24 cellular contexts compared by ENCODE assay signal in genomic region chr16:57502048-57502775, GRCh38. TPM values are rescaled to one million over a fixed set of nuclear protein-coding genes. Genes with fewer than 3 reads are reported as not detected.
A peak's percentile ranks its signal among the peaks of the same experiment; 100 is the strongest.
DNase-seq lines count a peak whose midpoint lies in the region; ATAC-seq, FAIRE-seq and TF ChIP-seq lines count a peak whose summit lies in the region.
"Had no signal": no experiment of that assay in that cellular context is flagged by ENCODE, and none has a peak within 500 bp of the region (broad histone marks: within the 10 kb centered on the region; RNA-seq: fewer than 3 reads in every experiment).

No MANE protein-coding gene starts in this region.

- H3K4me2 ChIP-seq in K562 (ENCODE audit: insufficient read depth, low read length): no peak overlapping the region

- no peaks in the 10 kb centered on the region for H4K20me1 ChIP-seq in K562 (replicated peaks; ENCODE audit: control insufficient read depth, insufficient read depth, low read length)

- no peak for TF ChIP-seq POLR2A in K562 (conservative IDR thresholded peaks at IDR 0.05)

- in situ Hi-C loops in K562 (cut with MboI): no loop called here

- H3K27me3 Mint-ChIP-seq in activated naive CD8-positive, alpha-beta T cell treated with anti-CD3 and anti-CD28 coated beads, Interleukin-2, amount 10 ng/mL, durations not matched to agents 7 days and 5 days: no peaks in the 10 kb centered on the region
- no peaks in the 10 kb centered on the region for H3K27me3 Mint-ChIP-seq in activated naive CD8-positive, alpha-beta T cell treated with anti-CD3 and anti-CD28 coated beads, Interleukin-2, amount 50 U/mL, for 24 hours
- H3K27me3 Mint-ChIP-seq: activated CD4-positive, alpha-beta T cell treated with anti-CD3 and anti-CD28 coated beads for 36 hours had no signal

- H3K4me1 ChIP-seq in K562 (replicated peaks in 1 of 2; ENCODE audit: control insufficient read depth in 2 of 2, insufficient read depth in 2 of 2, low read length in 2 of 2): peaks cover 8 to 10% of the 10 kb centered on the region in 2 experiments; a peak in 4 of 5 replicates

- H3K79me2 ChIP-seq in K562 (ENCODE audit: control insufficient read depth, insufficient read depth, low read length): no peaks in the 10 kb centered on the region

- no peaks in the 10 kb centered on the region for H3K9me3 ChIP-seq in K562 (replicated peaks; ENCODE audit: control insufficient read depth, insufficient read depth, low read depth, low read length)

- peak overlapping the region; percentile 44; the same call in 1 of the 2 replicates for H2AFZ ChIP-seq in K562 (ENCODE audit: low read depth, low read length)
- H2AFZ ChIP-seq: GM23248 had no signal

- H3K36me3 ChIP-seq in K562 (ENCODE audit: control insufficient read depth, insufficient read depth, low read length): no peaks in the 10 kb centered on the region

- no peak for TF ChIP-seq CTCF in K562 (IDR thresholded peaks at IDR 0.05 in 2 of 3, conservative IDR thresholded peaks at IDR 0.05 in 1 of 3; ENCODE audit: insufficient read depth in 2 of 3, low read depth in 1 of 3, low read length in 3 of 3)

- POLR2A ChIA-PET in activated naive CD8-positive, alpha-beta T cell treated with anti-CD3 and anti-CD28 coated beads, Interleukin-2, amount 10 ng/mL, durations not matched to agents 7 days and 5 days (lab: Charles Lee): interaction anchor here (0.7 to 1.3 kb wide), 2 partner anchors 42 to 86 kb away, joined by 4 to 5 read pairs; no protein-coding TSS in a partner anchor
- POLR2A ChIA-PET in K562 (lab: Yijun Ruan, JAX): interaction anchor here (0.7 to 1.1 kb wide), 2 partner anchors 8 to 55 kb away, joined by 3 read pairs; partner anchors contain the start of gene CIAPIN1

- H3K9me3 Mint-ChIP-seq in activated naive CD8-positive, alpha-beta T cell treated with anti-CD3 and anti-CD28 coated beads, Interleukin-2, amount 10 ng/mL, durations not matched to agents 7 days and 5 days: no peaks in the 10 kb centered on the region
- H3K9me3 Mint-ChIP-seq in activated naive CD8-positive, alpha-beta T cell treated with anti-CD3 and anti-CD28 coated beads, Interleukin-2, amount 50 U/mL, for 24 hours: no peaks in the 10 kb centered on the region
- no peaks in the 10 kb centered on the region for H3K9me3 Mint-ChIP-seq in stimulated activated effector memory CD8-positive, alpha-beta T cell treated with anti-CD3 and anti-CD28 coated beads, Interleukin-12 subunit alpha, Interleukin-12 subunit beta, amount 100 ng/mL, for 72 hours
- H3K9me3 Mint-ChIP-seq: activated T-helper 2 cell treated with anti-CD3 and anti-CD28 coated beads, Interferon-gamma antibody, Interleukin-2, Interleukin-4, amounts not matched to agents 10 μg/mL and 5 μg/mL and 100 μg/mL, durations not matched to agents 14 hours and 24 hours and 36 hours; CD8-positive, alpha-beta T cell had no signal

- no peak for FAIRE-seq in K562 (lab: Jason Lieb, UNC)
- FAIRE-seq: bronchial epithelial cell, frontal cortex, GM18507 had no signal

- no peak for DNase-seq in activated naive CD8-positive, alpha-beta T cell treated with anti-CD3 and anti-CD28 coated beads, Interleukin-2, amount 10 ng/mL, durations not matched to agents 7 days and 5 days
- no peak for DNase-seq in activated naive CD8-positive, alpha-beta T cell treated with anti-CD3 and anti-CD28 coated beads, Interleukin-2, amount 50 U/mL, for 24 hours
- DNase-seq in NCI-H2029 (lab: John Stamatoyannopoulos, UW): peak; percentile 57
- no peak for DNase-seq in K562 (ENCODE audit: extremely low read depth in 1 of 4, low spot score in 3 of 4)
- DNase-seq in stimulated activated effector memory CD8-positive, alpha-beta T cell treated with anti-CD3 and anti-CD28 coated beads, Interleukin-12 subunit alpha, Interleukin-12 subunit beta, amount 100 ng/mL, for 72 hours (ENCODE audit: low spot score in 2 of 2): no peak
- DNase-seq in NCI-H446 (lab: John Stamatoyannopoulos, UW): no peak
- DNase-seq in NCI-H2196 (lab: John Stamatoyannopoulos, UW; ENCODE audit: unreplicated experiment): no peak
- DNase-seq: activated CD4-positive, alpha-beta T cell treated with anti-CD3 and anti-CD28 coated beads for 36 hours; CD8-positive, alpha-beta T cell; dermis blood vessel endothelial cell; GM23248; KG1; midbrain; MV-4-11; NCI-H226; substantia nigra had no signal

- no peak for TF ChIP-seq RAD21 in K562 (CRISPR knock-in tag; conservative IDR thresholded peaks at IDR 0.05 in 1 of 2, IDR thresholded peaks at IDR 0.05 in 1 of 2)

- no peak overlapping the region for H3K9ac ChIP-seq in K562 (ENCODE audit: insufficient read depth in 1 of 2, low read depth in 2 of 2, low read length in 2 of 2)
- H3K9ac ChIP-seq: GM23248 had no signal

- H3K9me1 ChIP-seq in K562 (ENCODE audit: control insufficient read depth, insufficient read depth, low read length): no peaks in the 10 kb centered on the region

- H3K27me3 ChIP-seq in K562 (ENCODE audit: control insufficient read depth in 2 of 2, insufficient read depth in 2 of 2, low read length in 2 of 2): peaks cover 0 to 29% of the 10 kb centered on the region in 2 experiments; a peak in 3 of 5 replicates

- ATAC-seq in activated naive CD8-positive, alpha-beta T cell treated with anti-CD3 and anti-CD28 coated beads, Interleukin-2, amount 10 ng/mL, durations not matched to agents 7 days and 5 days (ENCODE audit: low read depth): no peak
- no peak for ATAC-seq in activated naive CD8-positive, alpha-beta T cell treated with anti-CD3 and anti-CD28 coated beads, Interleukin-2, amount 50 U/mL, for 24 hours
- ATAC-seq in K562 (no peak), GM21515 (IDR thresholded peaks at IDR 0.05; ENCODE audit: unreplicated experiment) (no peak)
- no peak for ATAC-seq in stimulated activated effector memory CD8-positive, alpha-beta T cell treated with anti-CD3 and anti-CD28 coated beads, Interleukin-12 subunit alpha, Interleukin-12 subunit beta, amount 100 ng/mL, for 72 hours
- ATAC-seq: activated CD4-positive, alpha-beta T cell treated with anti-CD3 and anti-CD28 coated beads for 36 hours; CD8-positive, alpha-beta T cell had no signal

- H3K4me3 ChIP-seq in K562: no peak overlapping the region
- H3K4me3 ChIP-seq: GM23248 had no signal

- WGBS in K562 (ENCODE audit: insufficient coverage, low coverage, missing lambda C conversion rate): 32% methylated on average over 12 of the region's 12 CpGs

- BruUV-seq in K562 (replicated peaks; lab: Mats Ljungman, UMichigan): no TSS peak

- intact Hi-C loops in K562 (cut with micrococcal nuclease): no loop called here

- H3K4me1 Mint-ChIP-seq in activated naive CD8-positive, alpha-beta T cell treated with anti-CD3 and anti-CD28 coated beads, Interleukin-2, amount 10 ng/mL, durations not matched to agents 7 days and 5 days: peaks cover 22% of the 10 kb centered on the region
- H3K4me1 Mint-ChIP-seq in activated naive CD8-positive, alpha-beta T cell treated with anti-CD3 and anti-CD28 coated beads, Interleukin-2, amount 50 U/mL, for 24 hours: no peaks in the 10 kb centered on the region
- peaks cover 10% of the 10 kb centered on the region for H3K4me1 Mint-ChIP-seq in stimulated activated effector memory CD8-positive, alpha-beta T cell treated with anti-CD3 and anti-CD28 coated beads, Interleukin-12 subunit alpha, Interleukin-12 subunit beta, amount 100 ng/mL, for 72 hours

- H3K27ac ChIP-seq in K562 (ENCODE audit: extremely low read depth, low read depth, low read length): no peak overlapping the region
- H3K27ac ChIP-seq: epithelial cell of prostate, GM23248 had no signal

- CTCF ChIA-PET in K562 (lab: Yijun Ruan, JAX; ENCODE audit: low intra/inter-chr PET ratio): no interaction called here

- TF ChIP-seq EP300 in K562 (IDR thresholded peaks at IDR 0.05; ENCODE audit: low read length): no peak

- no peaks in the 10 kb centered on the region for H3K36me3 Mint-ChIP-seq in activated naive CD8-positive, alpha-beta T cell treated with anti-CD3 and anti-CD28 coated beads, Interleukin-2, amount 10 ng/mL, durations not matched to agents 7 days and 5 days
- no peaks in the 10 kb centered on the region for H3K36me3 Mint-ChIP-seq in activated naive CD8-positive, alpha-beta T cell treated with anti-CD3 and anti-CD28 coated beads, Interleukin-2, amount 50 U/mL, for 24 hours (ENCODE audit: low read depth)
- H3K36me3 Mint-ChIP-seq in stimulated activated effector memory CD8-positive, alpha-beta T cell treated with anti-CD3 and anti-CD28 coated beads, Interleukin-12 subunit alpha, Interleukin-12 subunit beta, amount 100 ng/mL, for 72 hours: no peaks in the 10 kb centered on the region
- H3K36me3 Mint-ChIP-seq: CD8-positive, alpha-beta T cell had no signal

- H3K4me3 Mint-ChIP-seq in activated naive CD8-positive, alpha-beta T cell treated with anti-CD3 and anti-CD28 coated beads, Interleukin-2, amount 10 ng/mL, durations not matched to agents 7 days and 5 days: no peak overlapping the region
- no peak overlapping the region for H3K4me3 Mint-ChIP-seq in activated naive CD8-positive, alpha-beta T cell treated with anti-CD3 and anti-CD28 coated beads, Interleukin-2, amount 50 U/mL, for 24 hours
- H3K4me3 Mint-ChIP-seq in stimulated activated effector memory CD8-positive, alpha-beta T cell treated with anti-CD3 and anti-CD28 coated beads, Interleukin-12 subunit alpha, Interleukin-12 subunit beta, amount 100 ng/mL, for 72 hours: no peak overlapping the region
- H3K4me3 Mint-ChIP-seq: activated CD4-positive, alpha-beta T cell treated with anti-CD3 and anti-CD28 coated beads for 36 hours; CD8-positive, alpha-beta T cell had no signal

- peak overlapping the region; percentile 30 for H3K27ac Mint-ChIP-seq in activated naive CD8-positive, alpha-beta T cell treated with anti-CD3 and anti-CD28 coated beads, Interleukin-2, amount 10 ng/mL, durations not matched to agents 7 days and 5 days
- H3K27ac Mint-ChIP-seq in activated naive CD8-positive, alpha-beta T cell treated with anti-CD3 and anti-CD28 coated beads, Interleukin-2, amount 50 U/mL, for 24 hours: no peak overlapping the region
- peak overlapping the region; percentile 86 for H3K27ac Mint-ChIP-seq in stimulated activated effector memory CD8-positive, alpha-beta T cell treated with anti-CD3 and anti-CD28 coated beads, Interleukin-12 subunit alpha, Interleukin-12 subunit beta, amount 100 ng/mL, for 72 hours
- H3K27ac Mint-ChIP-seq: activated CD4-positive, alpha-beta T cell treated with anti-CD3 and anti-CD28 coated beads for 36 hours; activated T-helper 2 cell treated with anti-CD3 and anti-CD28 coated beads, Interferon-gamma antibody, Interleukin-2, Interleukin-4, amounts not matched to agents 10 μg/mL and 5 μg/mL and 100 μg/mL, durations not matched to agents 14 hours and 24 hours and 36 hours had no signal

RNA-seq across cellular contexts. Expression of gene DOK4, which starts 15.9 kb away (rescaled TPM):
- 1 to 10 TPM; 6.3 to 6.4 TPM for total RNA-seq in activated naive CD8-positive, alpha-beta T cell treated with anti-CD3 and anti-CD28 coated beads, Interleukin-2, amount 10 ng/mL, durations not matched to agents 7 days and 5 days
- total RNA-seq in K562 (2011; cell fraction: chromatin; rRNA removed; ENCODE audit: low replicate concordance): 3.9 and 13.2 TPM in 2 replicates
- total RNA-seq in K562 (2011; cell fraction: nucleolus; rRNA removed): 9.2 and 12.2 TPM in 2 replicates
- total RNA-seq in K562 (2011; cell fraction: nucleoplasm; rRNA removed): 6.3 and 7.6 TPM in 2 replicates
- total RNA-seq in K562 (2014; rRNA removed) (14.4 and 18.9 TPM in 2 replicates), K562 (2014; rRNA removed; fragmentation: Illumina TruSeq; extraction: Trizol) (2.3 and 3.2 TPM in 2 replicates), K562 (2015; rRNA removed; fragmentation: Illumina TruSeq; extraction: Trizol) (8.3 and 9.3 TPM in 2 replicates), K562 (2021) (11.0 and 11.4 TPM in 2 replicates)
- polyA plus RNA-seq in K562 (2011; rRNA removed) (10.8 and 11.3 TPM in 2 replicates), K562 (2014; fragmentation: Illumina TruSeq; extraction: Trizol) (6.5 and 9.5 TPM in 2 replicates), K562 (2014; fragmentation: Nextera tagmentation; extraction: Ambion mirVana) (under 1 TPM; 0.10 TPM), K562 (2014; rRNA removed) (12.4 and 16.4 TPM in 2 replicates)
- polyA plus RNA-seq in K562 (2011; cell fraction: cytosol; rRNA removed): 14.0 and 19.6 TPM in 2 replicates
- polyA plus RNA-seq in K562 (2011; cell fraction: nucleus; rRNA removed): 23.7 and 31.1 TPM in 2 replicates
- 10.2 and 13.2 TPM in 2 replicates for polyA plus RNA-seq in K562 (2012)
- polyA minus RNA-seq in K562 (2011; rRNA and poly(A)+ RNA removed): 3.6 and 5.5 TPM in 2 replicates
- 5.9 and 6.1 TPM in 2 replicates for polyA minus RNA-seq in K562 (2011; cell fraction: cytosol; rRNA and poly(A)+ RNA removed)
- polyA minus RNA-seq in K562 (2011; cell fraction: nucleus; rRNA and poly(A)+ RNA removed): 5.2 and 5.3 TPM in 2 replicates

RNA-seq across cellular contexts. Expression of gene CCDC102A, which starts 34.2 kb away (rescaled TPM):
- total RNA-seq in activated naive CD8-positive, alpha-beta T cell treated with anti-CD3 and anti-CD28 coated beads, Interleukin-2, amount 10 ng/mL, durations not matched to agents 7 days and 5 days: 10 to 100 TPM; 11.3 to 15.1 TPM
- total RNA-seq in K562 (2011; cell fraction: chromatin; rRNA removed; ENCODE audit: low replicate concordance): 0.26 and 1.1 TPM in 2 replicates
- 0.92 and 1.3 TPM in 2 replicates for total RNA-seq in K562 (2011; cell fraction: nucleolus; rRNA removed)
- 0.51 and 0.84 TPM in 2 replicates for total RNA-seq in K562 (2011; cell fraction: nucleoplasm; rRNA removed)
- 3.8 and 4.9 TPM in 2 replicates for total RNA-seq in K562 (2014; rRNA removed)
- total RNA-seq in K562 (2014; rRNA removed; fragmentation: Illumina TruSeq; extraction: Trizol): 0.16 and 0.58 TPM in 2 replicates
- total RNA-seq in K562 (2015; rRNA removed; fragmentation: Illumina TruSeq; extraction: Trizol): 1.4 and 2.1 TPM in 2 replicates
- 2.7 and 3.0 TPM in 2 replicates for total RNA-seq in K562 (2021)
- polyA plus RNA-seq in K562 (2011; rRNA removed): 2.2 and 2.4 TPM in 2 replicates
- 2.6 and 6.6 TPM in 2 replicates for polyA plus RNA-seq in K562 (2011; cell fraction: cytosol; rRNA removed)
- 1.3 and 2.1 TPM in 2 replicates for polyA plus RNA-seq in K562 (2011; cell fraction: nucleus; rRNA removed)
- 2.3 and 2.8 TPM in 2 replicates for polyA plus RNA-seq in K562 (2012)
- polyA plus RNA-seq in K562 (2014; fragmentation: Illumina TruSeq; extraction: Trizol): 0.85 and 1.4 TPM in 2 replicates
- polyA plus RNA-seq in K562 (2014; fragmentation: Nextera tagmentation; extraction: Ambion mirVana): under 1 TPM; 0.03 to 0.11 TPM
- 2.0 and 4.9 TPM in 2 replicates for polyA plus RNA-seq in K562 (2014; rRNA removed)
- 0.45 and 1.4 TPM in 2 replicates for polyA minus RNA-seq in K562 (2011; rRNA and poly(A)+ RNA removed)
- 1.4 and 1.6 TPM in 2 replicates for polyA minus RNA-seq in K562 (2011; cell fraction: cytosol; rRNA and poly(A)+ RNA removed)
- polyA minus RNA-seq in K562 (2011; cell fraction: nucleus; rRNA and poly(A)+ RNA removed): 0.67 and 1.1 TPM in 2 replicates

RNA-seq across cellular contexts. Expression of gene POLR2C, which starts 39.7 kb away (rescaled TPM):
- 10 to 100 TPM; 61.1 to 63.6 TPM for total RNA-seq in activated naive CD8-positive, alpha-beta T cell treated with anti-CD3 and anti-CD28 coated beads, Interleukin-2, amount 10 ng/mL, durations not matched to agents 7 days and 5 days
- total RNA-seq in K562 (2011; cell fraction: chromatin; rRNA removed; ENCODE audit: low replicate concordance): 125 and 216 TPM in 2 replicates
- total RNA-seq in K562 (2011; cell fraction: nucleolus; rRNA removed): 143 and 160 TPM in 2 replicates
- total RNA-seq in K562 (2011; cell fraction: nucleoplasm; rRNA removed): 131 and 142 TPM in 2 replicates
- total RNA-seq in K562 (2014; rRNA removed): 131 and 139 TPM in 2 replicates
- total RNA-seq in K562 (2014; rRNA removed; fragmentation: Illumina TruSeq; extraction: Trizol): 89.3 and 90.1 TPM in 2 replicates
- total RNA-seq in K562 (2015; rRNA removed; fragmentation: Illumina TruSeq; extraction: Trizol): 92.3 and 93.9 TPM in 2 replicates
- total RNA-seq in K562 (2021): 77.2 and 84.5 TPM in 2 replicates
- 163 and 170 TPM in 2 replicates for polyA plus RNA-seq in K562 (2011; rRNA removed)
- 234 and 242 TPM in 2 replicates for polyA plus RNA-seq in K562 (2011; cell fraction: cytosol; rRNA removed)
- polyA plus RNA-seq in K562 (2011; cell fraction: nucleus; rRNA removed): 143 and 206 TPM in 2 replicates
- polyA plus RNA-seq in K562 (2012): 79.8 and 97.9 TPM in 2 replicates
- 107 and 131 TPM in 2 replicates for polyA plus RNA-seq in K562 (2014; fragmentation: Illumina TruSeq; extraction: Trizol)
- 10 to 100 TPM; 70.3 to 87.4 TPM for polyA plus RNA-seq in K562 (2014; fragmentation: Nextera tagmentation; extraction: Ambion mirVana)
- polyA plus RNA-seq in K562 (2014; rRNA removed): 97.5 and 108 TPM in 2 replicates
- 176 and 218 TPM in 2 replicates for polyA minus RNA-seq in K562 (2011; rRNA and poly(A)+ RNA removed)
- 109 TPM in 2 replicates for polyA minus RNA-seq in K562 (2011; cell fraction: cytosol; rRNA and poly(A)+ RNA removed)
- polyA minus RNA-seq in K562 (2011; cell fraction: nucleus; rRNA and poly(A)+ RNA removed): 69.1 and 102 TPM in 2 replicates

RNA-seq across cellular contexts. Expression of gene ADGRG5, which starts 40.2 kb away (rescaled TPM):
- 10 to 100 TPM; 14.3 to 15.7 TPM for total RNA-seq in activated naive CD8-positive, alpha-beta T cell treated with anti-CD3 and anti-CD28 coated beads, Interleukin-2, amount 10 ng/mL, durations not matched to agents 7 days and 5 days
- 0.14 TPM in 1 of 2 replicates, not detected in the other for total RNA-seq in K562 (2011; cell fraction: chromatin; rRNA removed; ENCODE audit: low replicate concordance)
- 0.13 TPM in 1 of 2 replicates, not detected in the other for total RNA-seq in K562 (2011; cell fraction: nucleolus; rRNA removed)
- 0.07 TPM in 1 of 2 replicates, not detected in the other for total RNA-seq in K562 (2011; cell fraction: nucleoplasm; rRNA removed)
- 0.08 and 0.09 TPM in 2 replicates for total RNA-seq in K562 (2014; rRNA removed)
- total RNA-seq in K562 (2014; rRNA removed; fragmentation: Illumina TruSeq; extraction: Trizol): 0.07 TPM in 1 of 2 replicates, not detected in the other
- total RNA-seq in K562 (2015; rRNA removed; fragmentation: Illumina TruSeq; extraction: Trizol): 0.14 and 0.30 TPM in 2 replicates
- 0.09 and 0.27 TPM in 2 replicates for total RNA-seq in K562 (2021)
- 0.01 and 0.11 TPM in 2 replicates for polyA plus RNA-seq in K562 (2011; rRNA removed)
- polyA plus RNA-seq in K562 (2011; cell fraction: cytosol; rRNA removed): 0.03 and 0.07 TPM in 2 replicates
- polyA plus RNA-seq in K562 (2011; cell fraction: nucleus; rRNA removed): 0.13 and 0.27 TPM in 2 replicates
- polyA plus RNA-seq in K562 (2012): 0.55 and 0.62 TPM in 2 replicates
- polyA plus RNA-seq in K562 (2014; fragmentation: Illumina TruSeq; extraction: Trizol): 0.08 and 0.10 TPM in 2 replicates
- polyA plus RNA-seq in K562 (2014; fragmentation: Nextera tagmentation; extraction: Ambion mirVana): under 1 TPM; 0.01 to 0.39 TPM
- 0.04 and 0.15 TPM in 2 replicates for polyA plus RNA-seq in K562 (2014; rRNA removed)
- 0.06 TPM in 1 of 2 replicates, not detected in the other for polyA minus RNA-seq in K562 (2011; rRNA and poly(A)+ RNA removed)
- not detected in 2 replicates for polyA minus RNA-seq in K562 (2011; cell fraction: cytosol; rRNA and poly(A)+ RNA removed)
- polyA minus RNA-seq in K562 (2011; cell fraction: nucleus; rRNA and poly(A)+ RNA removed): not detected in 2 replicates
- total RNA-seq: bronchial epithelial cell, dermis blood vessel endothelial cell, GM23248, pulmonary artery endothelial cell had no signal
- polyA plus RNA-seq: AG04450 had no signal

RNA-seq across cellular contexts. Expression of gene COQ9, which starts 54.9 kb away (rescaled TPM):
- total RNA-seq in activated naive CD8-positive, alpha-beta T cell treated with anti-CD3 and anti-CD28 coated beads, Interleukin-2, amount 10 ng/mL, durations not matched to agents 7 days and 5 days: 10 to 100 TPM; 37.1 to 40.3 TPM
- total RNA-seq in K562 (2011; cell fraction: chromatin; rRNA removed; ENCODE audit: low replicate concordance): 89.8 and 122 TPM in 2 replicates
- 76.9 and 77.6 TPM in 2 replicates for total RNA-seq in K562 (2011; cell fraction: nucleolus; rRNA removed)
- 91.4 and 128 TPM in 2 replicates for total RNA-seq in K562 (2011; cell fraction: nucleoplasm; rRNA removed)
- total RNA-seq in K562 (2014; rRNA removed) (74.4 and 98.2 TPM in 2 replicates), K562 (2014; rRNA removed; fragmentation: Illumina TruSeq; extraction: Trizol) (62.5 and 65.5 TPM in 2 replicates), K562 (2015; rRNA removed; fragmentation: Illumina TruSeq; extraction: Trizol) (68.9 and 71.4 TPM in 2 replicates), K562 (2021) (63.3 and 63.7 TPM in 2 replicates)
- polyA plus RNA-seq in K562 (2011; rRNA removed) (139 and 143 TPM in 2 replicates), K562 (2014; fragmentation: Illumina TruSeq; extraction: Trizol) (92.0 and 110 TPM in 2 replicates), K562 (2014; fragmentation: Nextera tagmentation; extraction: Ambion mirVana) (10 to 100 TPM; 35.0 to 55.2 TPM), K562 (2014; rRNA removed) (84.2 and 102 TPM in 2 replicates)
- polyA plus RNA-seq in K562 (2011; cell fraction: cytosol; rRNA removed): 148 and 155 TPM in 2 replicates
- 246 and 249 TPM in 2 replicates for polyA plus RNA-seq in K562 (2011; cell fraction: nucleus; rRNA removed)
- polyA plus RNA-seq in K562 (2012): 62.1 and 66.0 TPM in 2 replicates
- polyA minus RNA-seq in K562 (2011; rRNA and poly(A)+ RNA removed): 93.4 and 108 TPM in 2 replicates
- polyA minus RNA-seq in K562 (2011; cell fraction: cytosol; rRNA and poly(A)+ RNA removed): 34.5 and 39.3 TPM in 2 replicates
- polyA minus RNA-seq in K562 (2011; cell fraction: nucleus; rRNA and poly(A)+ RNA removed): 46.4 and 57.6 TPM in 2 replicates
